In the genomic region with DNA sequence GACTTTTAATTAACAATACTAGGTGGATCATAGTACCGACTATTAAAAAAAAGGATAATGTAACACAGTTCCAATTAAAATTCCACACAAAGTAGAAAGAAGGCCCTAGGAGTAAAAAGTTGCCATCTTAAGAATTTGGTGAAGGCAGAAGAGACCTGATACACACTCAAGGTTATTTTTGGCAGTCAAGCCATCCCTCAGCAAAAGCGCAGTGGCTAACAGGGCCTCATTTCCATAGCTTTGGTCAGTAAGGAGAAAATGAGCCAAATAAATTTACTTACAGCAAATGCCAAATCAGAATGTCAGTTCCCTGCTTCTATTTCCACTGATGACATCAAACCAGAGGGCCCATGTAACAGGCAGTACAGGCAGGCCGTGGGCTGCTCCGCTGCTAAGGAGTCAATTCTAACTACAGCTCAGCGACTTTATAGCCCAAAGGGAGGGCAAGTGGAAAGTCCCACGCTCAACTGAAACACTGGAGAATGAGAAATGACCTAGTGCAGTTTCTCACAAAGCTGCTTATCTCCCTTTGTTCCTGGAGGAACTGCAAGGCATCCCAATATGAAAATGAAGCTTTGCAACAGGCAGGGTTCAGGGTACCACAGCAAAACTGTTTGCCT, we compare ENCODE assay signal across 1 cellular context.
A peak's percentile ranks its signal among the peaks of the same experiment; 100 is the strongest.
TF ChIP-seq lines count a peak whose summit lies in the region.

No MANE protein-coding gene starts in this region.

TF ChIP-seq in GM12878, 131 proteins besides CTCF, POLR2A, EP300 and RAD21 (continued from another document):
- TF ChIP-seq NKRF (conservative IDR thresholded peaks at IDR 0.05) (no peak), CEBPZ (IDR thresholded peaks at IDR 0.05; ENCODE audit: low read depth, low read length) (no peak), FOXM1 (IDR thresholded peaks at IDR 0.05; ENCODE audit: low read depth, low read length) (no peak), ETV6 (conservative IDR thresholded peaks at IDR 0.05 in 1 of 2, IDR thresholded peaks at IDR 0.05 in 1 of 2; ENCODE audit: borderline replicate concordance in 1 of 2, low read depth in 1 of 2) (no peak; a peak in 1 of 4 replicates), ASH2L (IDR thresholded peaks at IDR 0.05; ENCODE audit: borderline replicate concordance, low read depth) (no peak), MXI1 (IDR thresholded peaks at IDR 0.05; ENCODE audit: low read depth, low read length) (no peak), RELB (IDR thresholded peaks at IDR 0.05; ENCODE audit: low read depth) (peak; percentile 81), ZNF687 (IDR thresholded peaks at IDR 0.05) (peak; percentile 12; the same call in 1 of the 2 replicates)
- TF ChIP-seq, protein P1, sequence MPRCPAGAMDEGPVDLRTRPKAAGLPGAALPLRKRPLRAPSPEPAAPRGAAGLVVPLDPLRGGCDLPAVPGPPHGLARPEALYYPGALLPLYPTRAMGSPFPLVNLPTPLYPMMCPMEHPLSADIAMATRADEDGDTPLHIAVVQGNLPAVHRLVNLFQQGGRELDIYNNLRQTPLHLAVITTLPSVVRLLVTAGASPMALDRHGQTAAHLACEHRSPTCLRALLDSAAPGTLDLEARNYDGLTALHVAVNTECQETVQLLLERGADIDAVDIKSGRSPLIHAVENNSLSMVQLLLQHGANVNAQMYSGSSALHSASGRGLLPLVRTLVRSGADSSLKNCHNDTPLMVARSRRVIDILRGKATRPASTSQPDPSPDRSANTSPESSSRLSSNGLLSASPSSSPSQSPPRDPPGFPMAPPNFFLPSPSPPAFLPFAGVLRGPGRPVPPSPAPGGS (IDR thresholded peaks at IDR 0.05; ENCODE audit: borderline replicate concordance, insufficient read depth, low read depth, low read length, poor library complexity, severe bottlenecking) = no peak
